In the genomic region with DNA sequence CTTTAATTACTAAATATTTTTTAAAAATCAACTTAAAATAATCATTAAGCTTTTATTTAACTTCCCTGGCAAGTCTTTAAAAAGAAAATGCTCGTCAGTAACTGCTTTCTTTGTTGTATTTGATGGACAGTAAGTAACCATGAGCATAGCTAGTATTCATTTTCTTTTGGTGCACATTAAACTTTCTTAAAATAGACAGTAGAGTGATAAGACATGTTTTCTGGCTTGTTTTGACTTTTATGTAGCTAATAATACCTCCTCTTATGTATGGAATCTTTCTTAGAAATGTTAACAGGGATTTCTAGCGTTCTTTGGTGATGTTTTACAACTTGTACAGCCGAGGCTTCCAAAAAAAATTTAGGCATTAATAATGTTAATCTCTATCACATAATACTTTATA, we compare ENCODE assay signal across 28 cellular contexts. TPM values are rescaled to one million over a fixed set of nuclear protein-coding genes. Genes with fewer than 3 reads are reported as not detected.
DNase-seq lines count a peak whose midpoint lies in the region; ATAC-seq, FAIRE-seq and TF ChIP-seq lines count a peak whose summit lies in the region.
"Had no signal": no experiment of that assay in that cellular context is flagged by ENCODE, and none has a peak within 500 bp of the region (broad histone marks: within the 10 kb centered on the region; RNA-seq: fewer than 3 reads in every experiment).

No MANE protein-coding gene starts in this region.

- H3K27me3 ChIP-seq in cardiac muscle cell (no peaks in the 10 kb centered on the region), heart right ventricle (no peaks in the 10 kb centered on the region), left ventricle myocardium inferior (ENCODE audit: low read depth) (no peaks in the 10 kb centered on the region)
- H3K27me3 ChIP-seq: BE2C, BLaER1 had no signal

- H3K4me1 ChIP-seq in cardiac muscle cell (ENCODE audit: low read depth): peaks cover 35% of the 10 kb centered on the region
- peaks cover 0 to 38% (median 24%) of the 10 kb centered on the region in 9 donors for H3K4me1 ChIP-seq in heart right ventricle
- H3K4me1 ChIP-seq in left ventricle myocardium inferior: peaks cover 51% of the 10 kb centered on the region
- H3K4me1 ChIP-seq: BE2C had no signal

- TF ChIP-seq CTCF in cardiac muscle cell (IDR thresholded peaks at IDR 0.05; ENCODE audit: low read depth, low read length) (no peak), heart right ventricle (IDR thresholded peaks at IDR 0.05) (no peak), left ventricle myocardium inferior (IDR thresholded peaks at IDR 0.05; ENCODE audit: borderline replicate concordance) (no peak)

- no peak overlapping the region for H3K4me3 ChIP-seq in cardiac muscle cell
- H3K4me3 ChIP-seq in heart right ventricle: no peak overlapping the region
- no peak overlapping the region for H3K4me3 ChIP-seq in left ventricle myocardium inferior
- H3K4me3 ChIP-seq: BLaER1, GM12878 had no signal

- intact Hi-C loops in Right ventricle myocardium inferior (cut with DNase I): no loop called here
- intact Hi-C loops in heart right ventricle (cut with DNase I): no loop called here
- intact Hi-C loops in cardiac septum (cut with DNase I): no loop called here
- intact Hi-C loops in left ventricle myocardium inferior (cut with micrococcal nuclease): no loop called here
- intact Hi-C loops in left ventricle myocardium superior (cut with micrococcal nuclease): no loop called here

- DNase-seq in cardiac muscle cell (ENCODE audit: low read depth in 1 of 2, low spot score in 1 of 2): no peak
- no peak for DNase-seq in Right ventricle myocardium inferior (ENCODE audit: missing footprints)
- no peak for DNase-seq in heart right ventricle
- DNase-seq in cardiac septum (ENCODE audit: low spot score): no peak
- DNase-seq in left ventricle myocardium inferior: no peak
- no peak for DNase-seq in left ventricle myocardium superior
- no peak for DNase-seq in NCI-H2029 (lab: John Stamatoyannopoulos, UW)
- no peak for DNase-seq in GM19239 (ENCODE audit: insufficient read length, low spot score)
- DNase-seq: 8988T; ACHN; BE2C; C1 segment of cervical spinal cord; CD4-positive, alpha-beta memory T cell; CD4-positive, CD25-positive, alpha-beta regulatory T cell; CD8-positive, alpha-beta memory T cell; COR-L47; DMS 273 treated with DMSO at 0.1 percent for 48 hours; DMS153; DMS53; DMS79; DND-41; EL; GDM1 had no signal

- H3K27ac ChIP-seq in cardiac muscle cell (peak overlapping the region; percentile 49), heart right ventricle (peak overlapping the region in 6 of 10 donors; percentile 25 to 68 (median 57)), left ventricle myocardium inferior (replicated peaks) (peak overlapping the region; percentile 58)
- H3K27ac ChIP-seq: BLaER1 had no signal

- H3K9me3 ChIP-seq in cardiac muscle cell (ENCODE audit: low read depth): no peaks in the 10 kb centered on the region
- no peaks in the 10 kb centered on the region for H3K9me3 ChIP-seq in heart right ventricle
- no peaks in the 10 kb centered on the region for H3K9me3 ChIP-seq in left ventricle myocardium inferior (replicated peaks)
- H3K9me3 ChIP-seq: BE2C, BLaER1 had no signal

- 34 to 69% methylated on average over 3 of the region's 3 CpGs for WGBS in heart right ventricle, 2 donors

- ATAC-seq in Right ventricle myocardium inferior: no peak
- ATAC-seq in heart right ventricle: peak in 3 of 8 donors; percentile 46 to 67 (median 51)
- peak; percentile 67 for ATAC-seq in left ventricle myocardium superior
- ATAC-seq: GM12878 had no signal

- H3K36me3 ChIP-seq in cardiac muscle cell: peaks cover 51% of the 10 kb centered on the region
- H3K36me3 ChIP-seq in heart right ventricle: peaks cover 0 to 100% (median 56%) of the 10 kb centered on the region in 9 donors
- H3K36me3 ChIP-seq in left ventricle myocardium inferior: peaks cover 94% of the 10 kb centered on the region

- no peak for FAIRE-seq in GM19239 (lab: Jason Lieb, UNC)
- FAIRE-seq: A204.1, GM12878, GM12892, GM18507 had no signal

RNA-seq across cellular contexts. Expression of gene FBXO38, which starts 22.6 kb away (rescaled TPM):
- total RNA-seq in cardiac muscle cell (28.1 and 42.9 TPM in 2 replicates), Right ventricle myocardium inferior (32.8 TPM), heart right ventricle (10 to 100 TPM; 31.7 to 66.4 (median 48.4) TPM), cardiac septum (61.3 TPM), left ventricle myocardium inferior (38.0 TPM), left ventricle myocardium superior (41.2 TPM)
- polyA plus RNA-seq in cardiac muscle cell (24.2 and 37.3 TPM in 2 replicates), heart right ventricle (10 to 100 TPM; 10.2 to 15.0 TPM)
